Comparison of ENCODE assay signal across 8 cellular contexts in the genomic region with DNA sequence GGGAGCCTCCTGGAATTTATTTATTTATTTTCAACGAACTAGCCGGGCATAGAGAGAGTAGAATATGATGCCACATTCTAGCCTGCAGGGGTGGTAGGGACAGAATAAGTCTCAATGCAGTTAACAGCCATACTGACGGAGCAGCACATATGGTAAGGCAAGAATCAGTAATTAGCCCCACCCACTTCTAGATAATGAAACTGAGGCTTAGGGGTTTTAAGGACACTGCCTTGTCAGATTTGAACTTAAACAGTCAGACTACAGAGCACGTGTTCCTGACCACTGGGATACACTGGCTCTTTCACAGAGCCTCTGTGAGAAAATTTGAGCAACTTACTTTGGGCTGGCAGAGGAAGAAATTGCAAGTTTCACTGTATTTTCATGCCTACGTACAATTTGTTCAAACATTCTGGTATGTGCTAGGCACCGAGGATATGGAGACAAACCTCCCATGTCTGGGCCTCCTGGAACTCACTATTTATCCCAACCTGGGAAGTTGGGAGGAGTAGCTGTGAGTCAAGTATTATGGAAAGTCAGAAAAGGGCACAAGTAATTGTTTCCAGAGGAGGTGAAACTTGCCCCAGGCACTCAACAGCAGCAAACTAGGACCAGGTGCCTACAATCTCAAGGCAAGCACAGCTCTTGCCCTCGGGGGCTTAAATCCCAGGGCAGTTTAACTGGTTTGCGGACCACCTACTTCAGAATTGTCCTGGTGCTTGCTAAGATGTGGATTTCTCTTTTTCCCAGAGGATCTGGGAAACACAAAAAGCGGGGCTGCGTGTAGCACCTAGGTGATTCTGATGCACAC. TPM values are rescaled to one million over a fixed set of nuclear protein-coding genes. Genes with fewer than 3 reads are reported as not detected.
DNase-seq lines count a peak whose midpoint lies in the region; ATAC-seq and TF ChIP-seq lines count a peak whose summit lies in the region.

No MANE protein-coding gene starts in this region.

- peak overlapping the region; percentile 43 for H3K4me3 Mint-ChIP-seq in neural crest cell

- H3K27ac Mint-ChIP-seq in neural crest cell (ENCODE audit: unreplicated experiment) = peak overlapping the region; percentile 70

- no peaks in the 10 kb centered on the region for H3K9me3 ChIP-seq in duodenal mucosa (ENCODE audit: control insufficient read depth in 1 of 2, low read length in 2 of 2)

- H3K36me3 ChIP-seq in duodenal mucosa (ENCODE audit: control insufficient read depth in 1 of 2, insufficient read depth in 2 of 2, low read length in 2 of 2) = no peaks in the 10 kb centered on the region

- DNase-seq in GM04504 (ENCODE audit: low read depth) = peak; percentile 65
- peak; percentile 74 for DNase-seq in NCI-H524 treated with DMSO at 0.1 percent for 48 hours (lab: John Stamatoyannopoulos, UW)
- no peak for DNase-seq in neural crest cell (ENCODE audit: low read depth, low spot score)
- no peak for DNase-seq in A172 (ENCODE audit: low spot score)
- DNase-seq in NCI-H187 treated with DMSO at 0.1 percent for 48 hours (lab: John Stamatoyannopoulos, UW) = no peak
- no peak for DNase-seq in AML-193 (lab: John Stamatoyannopoulos, UW)

- H3K9ac ChIP-seq in duodenal mucosa (ENCODE audit: low read depth in 1 of 2, low read length in 2 of 2) = peak overlapping the region in 1 of 2 donors; percentile 1

- peaks cover 6 to 10% of the 10 kb centered on the region in 2 donors for H3K27me3 ChIP-seq in duodenal mucosa (ENCODE audit: control insufficient read depth in 1 of 2, insufficient read depth in 2 of 2, low read length in 2 of 2)

- no peak for ATAC-seq in GM19328 (IDR thresholded peaks at IDR 0.05; ENCODE audit: unreplicated experiment)

- H3K9me3 Mint-ChIP-seq in neural crest cell = no peaks in the 10 kb centered on the region

- H3K27ac ChIP-seq in duodenal mucosa (ENCODE audit: low read depth, low read length) = peak overlapping the region; percentile 13

- peaks cover 5% of the 10 kb centered on the region for H3K27me3 Mint-ChIP-seq in neural crest cell (ENCODE audit: low read depth)

- no peaks in the 10 kb centered on the region for H3K36me3 Mint-ChIP-seq in neural crest cell (ENCODE audit: low read depth)

- no peak for TF ChIP-seq CTCF in neural crest cell (conservative IDR thresholded peaks at IDR 0.05)

- H3K4me1 Mint-ChIP-seq in neural crest cell = peaks cover 63% of the 10 kb centered on the region

- peaks cover 10 to 13% of the 10 kb centered on the region in 2 donors for H3K4me1 ChIP-seq in duodenal mucosa (ENCODE audit: control insufficient read depth in 1 of 2, insufficient read depth in 2 of 2, low read length in 2 of 2)

- peak overlapping the region; percentile 8 to 32 for H3K4me3 ChIP-seq in duodenal mucosa (ENCODE audit: low read depth in 1 of 2, low read length in 2 of 2)

RNA-seq across cellular contexts. Expression of a gene that starts 1.6 kb away (rescaled TPM):
- 123 and 126 TPM in 2 replicates for total RNA-seq in neural crest cell
- total RNA-seq in A172 (2014; rRNA removed; shearing (Covaris generic)) = 209 and 218 TPM in 2 replicates

Comparison
In these comparisons a context has a peak if more than half of its experiments do, and no peak if none do; other contexts are left out.
1. DNase-seq: peak in GM04504 (single experiment) and NCI-H524 treated with DMSO at 0.1 percent for 48 hours (single experiment); none in neural crest cell (single experiment), A172 (single experiment), NCI-H187 treated with DMSO at 0.1 percent for 48 hours (single experiment) and AML-193 (0 of 2).